In genomic region chr2:211931314-211931713, GRCh38 we compare ENCODE assay signal across 20 cellular contexts.
DNase-seq lines count a peak whose midpoint lies in the region; ATAC-seq and TF ChIP-seq lines count a peak whose summit lies in the region.
"Had no signal": no experiment of that assay in that cellular context is flagged by ENCODE, and none has a peak within 500 bp of the region (broad histone marks: within the 10 kb centered on the region; RNA-seq: fewer than 3 reads in every experiment).

No MANE protein-coding gene starts in this region.

- peaks cover 17% of the 10 kb centered on the region for H3K4me1 ChIP-seq in left ventricle myocardium inferior
- H3K4me1 ChIP-seq in OCI-LY7 (ENCODE audit: insufficient read depth, low read length, poor library complexity, severe bottlenecking) = peaks cover 49% of the 10 kb centered on the region
- H3K4me1 ChIP-seq in thoracic aorta (ENCODE audit: control insufficient read depth in 1 of 2, low read depth in 2 of 2) = peaks cover 6 to 22% of the 10 kb centered on the region in 2 donors

- intact Hi-C loops in left ventricle myocardium inferior (cut with micrococcal nuclease) = no loop called here
- intact Hi-C loops in left ventricle myocardium superior (cut with micrococcal nuclease) = no loop called here
- intact Hi-C loops in OCI-LY7 (cut with micrococcal nuclease; ENCODE audit: unreplicated experiment) = no loop called here

- DNase-seq in left ventricle myocardium inferior (no peak), left ventricle myocardium superior (no peak), OCI-LY7 (ENCODE audit: low spot score) (no peak), epithelial cell of esophagus (ENCODE audit: low read depth) (peak; percentile 72), thoracic aorta (ENCODE audit: low spot score) (no peak), hepatic stellate cell (ENCODE audit: low spot score) (no peak), MV-4-11 (lab: John Stamatoyannopoulos, UW) (no peak), NOMO-1 (lab: John Stamatoyannopoulos, UW; ENCODE audit: unreplicated experiment in 2 of 2) (no peak)
- DNase-seq: CD8-positive, alpha-beta memory T cell; EL; NCI-H1694 treated with DMSO at 0.1 percent for 48 hours; NCI-H2081 treated with DMSO at 0.1 percent for 48 hours; NCI-H2171 treated with DMSO at 0.1 percent for 48 hours; NCI-H524 treated with DMSO at 0.1 percent for 48 hours; NCI-H82; PC-3 had no signal

- POLR2A ChIA-PET in OCI-LY7 (lab: Charles Lee) = interaction anchor here (0.6 kb wide), 1 partner anchor 493 kb away, joined by 4 read pairs; no protein-coding TSS in a partner anchor

- H2AFZ ChIP-seq in OCI-LY7 (ENCODE audit: low read length) = peak overlapping the region; percentile 83

- no peak for TF ChIP-seq CTCF in left ventricle myocardium inferior (IDR thresholded peaks at IDR 0.05; ENCODE audit: borderline replicate concordance)
- TF ChIP-seq CTCF in OCI-LY7 (conservative IDR thresholded peaks at IDR 0.05; ENCODE audit: low read length) = no peak
- no peak for TF ChIP-seq CTCF in epithelial cell of esophagus (IDR thresholded peaks at IDR 0.05; ENCODE audit: insufficient read depth, low read depth, low read length, missing control alignments)
- no peak for TF ChIP-seq CTCF in thoracic aorta (IDR thresholded peaks at IDR 0.05)

- ATAC-seq in left ventricle myocardium superior (no peak), thoracic aorta (ENCODE audit: insufficient number of reproducible peaks, low FRiP score, low read depth) (no peak)
- ATAC-seq: HepG2, K562, PC-3, SK-N-SH treated with all-trans-retinoic acid at 6 μM for 48 hours had no signal

- H3K4me3 ChIP-seq in left ventricle myocardium inferior (peak overlapping the region; percentile 27), OCI-LY7 (ENCODE audit: low read depth, low read length, poor library complexity, severe bottlenecking) (no peak overlapping the region), epithelial cell of esophagus (ENCODE audit: low read length) (no peak overlapping the region), thoracic aorta (peak overlapping the region; percentile 15)
- H3K4me3 ChIP-seq: K562 had no signal

- peak overlapping the region; percentile 62; the same call in 1 of the 2 replicates for H3K4me2 ChIP-seq in OCI-LY7 (ENCODE audit: low read length)

- H3K9me3 ChIP-seq in left ventricle myocardium inferior (replicated peaks) = no peaks in the 10 kb centered on the region
- no peaks in the 10 kb centered on the region for H3K9me3 ChIP-seq in OCI-LY7 (ENCODE audit: low read length)
- H3K9me3 ChIP-seq in thoracic aorta = no peaks in the 10 kb centered on the region

- H3K36me3 ChIP-seq in left ventricle myocardium inferior (no peaks in the 10 kb centered on the region), OCI-LY7 (ENCODE audit: insufficient read depth, low read length) (no peaks in the 10 kb centered on the region), thoracic aorta (no peaks in the 10 kb centered on the region)

- no peaks in the 10 kb centered on the region for H3K9me2 ChIP-seq in OCI-LY7 (ENCODE audit: insufficient read depth, low read length)

- no TSS peak for BruUV-seq in OCI-LY7 (replicated peaks; lab: Mats Ljungman, UMichigan)

- H4K20me1 ChIP-seq in OCI-LY7 (ENCODE audit: insufficient read depth, low read length) = no peaks in the 10 kb centered on the region

- CTCF ChIA-PET in OCI-LY7 (lab: Charles Lee; ENCODE audit: unreplicated experiment) = no interaction called here

- H3K27me3 ChIP-seq in left ventricle myocardium inferior (ENCODE audit: low read depth) (no peaks in the 10 kb centered on the region), thoracic aorta (replicated peaks; ENCODE audit: insufficient read depth) (no peaks in the 10 kb centered on the region)

- H3K27ac ChIP-seq in left ventricle myocardium inferior (replicated peaks) = no peak overlapping the region
- peak overlapping the region; percentile 72 for H3K27ac ChIP-seq in OCI-LY7 (ENCODE audit: low read depth, low read length, poor library complexity, severe bottlenecking)
- no peak overlapping the region for H3K27ac ChIP-seq in thoracic aorta
- H3K27ac ChIP-seq: C4-2B had no signal

- H3K79me2 ChIP-seq in OCI-LY7 (ENCODE audit: insufficient read depth, low read depth, low read length) = no peaks in the 10 kb centered on the region

Comparison
In these comparisons a context has a peak if more than half of its experiments do, and no peak if none do; other contexts are left out.
1. H3K4me3 ChIP-seq: peak in left ventricle myocardium inferior (single experiment) and thoracic aorta (single experiment); none in OCI-LY7 (single experiment) and epithelial cell of esophagus (single experiment).